14 cellular contexts compared by ENCODE assay signal in the genomic region with DNA sequence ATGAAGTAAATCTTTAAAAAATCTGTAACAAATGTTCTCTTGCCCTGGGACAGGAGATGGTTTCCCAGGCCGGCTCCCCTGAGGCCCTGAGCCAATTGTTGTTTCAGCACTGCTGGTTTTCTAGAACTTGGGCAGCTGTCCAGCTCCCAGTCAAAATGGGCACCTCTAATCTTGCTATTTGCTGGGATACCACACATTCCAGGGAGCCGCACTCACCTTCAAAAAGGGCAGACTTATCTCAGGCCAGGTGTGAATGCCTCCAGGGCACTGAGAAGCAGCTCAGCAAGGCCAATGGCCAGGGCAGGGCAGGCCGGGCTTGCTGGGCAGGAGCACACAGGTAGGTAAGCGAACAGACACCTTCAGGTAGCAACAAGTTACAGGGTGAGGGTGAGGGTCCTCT. TPM values are rescaled to one million over a fixed set of nuclear protein-coding genes. Genes with fewer than 3 reads are reported as not detected.
DNase-seq lines count a peak whose midpoint lies in the region; ATAC-seq and TF ChIP-seq lines count a peak whose summit lies in the region.
"Had no signal": no experiment of that assay in that cellular context is flagged by ENCODE, and none has a peak within 500 bp of the region (broad histone marks: within the 10 kb centered on the region; RNA-seq: fewer than 3 reads in every experiment).

No MANE protein-coding gene starts in this region.

- TF ChIP-seq CTCF in endodermal cell (conservative IDR thresholded peaks at IDR 0.05): no peak
- TF ChIP-seq CTCF in type B pancreatic cell (conservative IDR thresholded peaks at IDR 0.05): no peak

- H3K9me3 Mint-ChIP-seq in endodermal cell: no peaks in the 10 kb centered on the region
- no peaks in the 10 kb centered on the region for H3K9me3 Mint-ChIP-seq in type B pancreatic cell
- H3K9me3 Mint-ChIP-seq: stimulated activated naive B cell treated with anti-CD40 and anti-IgM and Interleukin-4, amounts not matched to agents 10 μg/mL and 1 μg/mL and 100 μg/mL, for 72 hours; T-cell had no signal

- no peak for ATAC-seq in GM18867 (IDR thresholded peaks at IDR 0.05; ENCODE audit: unreplicated experiment)
- ATAC-seq: K562; stimulated activated naive B cell treated with anti-CD40 and anti-IgM and Interleukin-4, amounts not matched to agents 10 μg/mL and 1 μg/mL and 100 μg/mL, for 72 hours; T-cell had no signal

- H3K27ac ChIP-seq in endodermal cell (ENCODE audit: low read depth, low read length): no peak overlapping the region
- H3K27ac ChIP-seq: C4-2B had no signal

- DNase-seq in NCI-H226 (peak; percentile 90), endodermal cell (peak; percentile 72), kidney glomerular epithelial cell (lab: John Stamatoyannopoulos, UW) (peak; percentile 69), type B pancreatic cell (ENCODE audit: extremely low spot score, unreplicated experiment) (no peak), nucleus accumbens (lab: John Stamatoyannopoulos, UW) (no peak)
- no peak for DNase-seq in activated CD4-positive, alpha-beta T cell treated with anti-CD3 and anti-CD28 coated beads for 4 hours
- DNase-seq: activated CD4-positive, alpha-beta T cell treated with anti-CD3 and anti-CD28 coated beads for 48 hours; activated T-cell treated with anti-CD3 and anti-CD28 coated beads, Interleukin-2, amount 50 U/mL, for 48 hours; NCI-H2029 treated with DMSO at 0.1 percent for 48 hours; stimulated activated naive B cell treated with anti-CD40 and anti-IgM and Interleukin-4, amounts not matched to agents 10 μg/mL and 1 μg/mL and 100 μg/mL, for 72 hours; T-cell had no signal

- no peaks in the 10 kb centered on the region for H3K9me3 ChIP-seq in endodermal cell (ENCODE audit: control insufficient read depth, low read length)

- H3K27ac Mint-ChIP-seq in endodermal cell (peak overlapping the region; percentile 46), type B pancreatic cell (peak overlapping the region; percentile 81)
- H3K27ac Mint-ChIP-seq: stimulated activated naive B cell treated with anti-CD40 and anti-IgM and Interleukin-4, amounts not matched to agents 10 μg/mL and 1 μg/mL and 100 μg/mL, for 72 hours; T-cell had no signal

- H3K4me3 ChIP-seq in endodermal cell (ENCODE audit: low read length): no peak overlapping the region
- H3K4me3 ChIP-seq: K562 had no signal

- H3K4me1 ChIP-seq in endodermal cell (ENCODE audit: control insufficient read depth, insufficient read depth, low read length): peaks cover 9% of the 10 kb centered on the region

- H3K4me3 Mint-ChIP-seq in endodermal cell (no peak overlapping the region), type B pancreatic cell (peak overlapping the region; percentile 47)
- H3K4me3 Mint-ChIP-seq: stimulated activated naive B cell treated with anti-CD40 and anti-IgM and Interleukin-4, amounts not matched to agents 10 μg/mL and 1 μg/mL and 100 μg/mL, for 72 hours; T-cell had no signal

- H3K4me1 Mint-ChIP-seq in endodermal cell (peaks cover 33% of the 10 kb centered on the region), type B pancreatic cell (ENCODE audit: unreplicated experiment) (peaks cover 41% of the 10 kb centered on the region)
- H3K4me1 Mint-ChIP-seq: T-cell had no signal

- no peaks in the 10 kb centered on the region for H3K27me3 Mint-ChIP-seq in endodermal cell (ENCODE audit: insufficient read depth)
- H3K27me3 Mint-ChIP-seq in type B pancreatic cell: no peaks in the 10 kb centered on the region
- H3K27me3 Mint-ChIP-seq: stimulated activated naive B cell treated with anti-CD40 and anti-IgM and Interleukin-4, amounts not matched to agents 10 μg/mL and 1 μg/mL and 100 μg/mL, for 72 hours; T-cell had no signal

- peak overlapping the region; percentile 0 for H3K9ac ChIP-seq in endodermal cell (ENCODE audit: extremely low read depth, low read length, poor library complexity, severe bottlenecking)

- H3K36me3 Mint-ChIP-seq in endodermal cell (ENCODE audit: low read depth) (peaks cover 34% of the 10 kb centered on the region), type B pancreatic cell (peaks cover 25% of the 10 kb centered on the region)

- WGBS in endodermal cell (ENCODE audit: insufficient coverage in 1 of 2, insufficient read length in 1 of 2), 2 experiments: 83 to 95% methylated on average over 2 to 4 of the region's 4 CpGs

- peaks cover 7% of the 10 kb centered on the region for H3K36me3 ChIP-seq in endodermal cell (ENCODE audit: control insufficient read depth, insufficient read depth, low read length)

- no peaks in the 10 kb centered on the region for H3K27me3 ChIP-seq in endodermal cell (ENCODE audit: control insufficient read depth, insufficient read depth, low read length, poor library complexity, severe bottlenecking)

RNA-seq across cellular contexts. Expression of a gene that starts 24.4 kb away (rescaled TPM):
- 10 to 100 TPM; 19.4 to 34.6 TPM for total RNA-seq in endodermal cell
- 19.0 TPM for polyA plus RNA-seq in endodermal cell (2013, experiment 1 of 2)
- polyA plus RNA-seq in endodermal cell (2013, experiment 2 of 2): 23.3 TPM
- total RNA-seq in type B pancreatic cell (ENCODE audit: low replicate concordance): 46.4 and 53.6 TPM in 2 replicates

RNA-seq across cellular contexts. Expression of a gene that starts 39.9 kb away (rescaled TPM):
- total RNA-seq in endodermal cell (10 to 100 TPM; 75.1 to 81.2 TPM), type B pancreatic cell (ENCODE audit: low replicate concordance) (46.1 and 86.1 TPM in 2 replicates)
- polyA plus RNA-seq in endodermal cell (2013, experiment 1 of 2): 61.2 TPM
- polyA plus RNA-seq in endodermal cell (2013, experiment 2 of 2): 62.7 TPM

RNA-seq across cellular contexts. Expression of a gene that starts 40.2 kb away (rescaled TPM):
- total RNA-seq in endodermal cell (under 1 TPM in 1 of 2 donors, not detected in 1; 0.55 TPM), type B pancreatic cell (ENCODE audit: low replicate concordance) (2.4 and 3.3 TPM in 2 replicates)
- polyA plus RNA-seq in endodermal cell (2013, experiment 1 of 2): 0.25 TPM
- 0.70 TPM for polyA plus RNA-seq in endodermal cell (2013, experiment 2 of 2)

Comparison
In these comparisons a context has a peak if more than half of its experiments do, and no peak if none do; other contexts are left out.
1. DNase-seq: peak in NCI-H226 (single experiment), endodermal cell (single experiment) and kidney glomerular epithelial cell (single experiment); none in type B pancreatic cell (single experiment), nucleus accumbens (0 of 56) and activated CD4-positive, alpha-beta T cell treated with anti-CD3 and anti-CD28 coated beads for 4 hours (0 of 2).